Comparison of ENCODE assay signal across 1 cellular context in the genomic region with DNA sequence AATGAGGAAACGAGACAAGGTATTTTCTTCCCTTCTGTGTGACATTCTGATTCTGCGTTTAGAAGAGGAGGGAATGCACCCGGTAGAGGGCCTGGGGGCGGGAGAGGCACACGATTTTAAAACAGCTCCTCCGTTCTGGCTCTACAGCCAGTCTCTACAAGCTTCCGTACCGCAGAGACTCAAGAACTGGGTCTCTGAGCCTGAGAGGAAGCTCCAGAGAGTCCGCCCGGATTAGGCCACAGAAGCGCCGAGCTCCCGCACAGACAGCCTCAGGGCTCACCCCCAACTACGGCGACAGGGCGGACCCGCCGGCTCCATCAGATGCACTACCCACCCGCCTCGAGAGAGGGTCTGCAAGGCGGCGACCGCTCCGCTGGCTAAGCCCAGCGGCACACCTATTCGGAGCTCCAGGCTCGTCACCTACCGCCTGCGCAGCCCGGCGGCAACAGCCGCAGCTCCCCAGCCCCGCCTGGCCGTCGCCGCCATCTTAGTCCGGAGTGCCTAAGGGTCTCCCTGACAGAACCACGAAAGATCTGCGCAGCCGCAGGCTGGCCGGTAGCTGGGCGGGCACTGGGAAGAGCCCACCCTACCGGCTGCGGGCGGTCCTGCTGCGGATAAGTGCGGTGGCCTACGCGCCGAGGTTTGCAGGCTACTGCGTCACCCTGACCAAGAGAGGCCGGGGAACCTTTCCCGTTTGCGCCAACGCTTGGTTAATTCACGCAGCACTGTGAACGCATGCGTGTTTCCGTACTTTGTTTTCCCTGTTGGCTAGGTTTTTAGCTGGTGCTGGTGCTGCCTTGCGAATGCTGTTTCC.
TF ChIP-seq lines count a peak whose summit lies in the region.

Gene NFU1, minus strand, starts transcription at position 499 of the 814 bp plus-strand sequence. Its CDS starts 13 bp downstream, at position 486.

TF ChIP-seq in HepG2, 621 proteins besides CTCF, POLR2A, EP300 and RAD21 (continued from another document and continues in another):
- TF ChIP-seq ZNF839 (CRISPR knock-in tag; IDR thresholded peaks at IDR 0.05; ENCODE audit: borderline replicate concordance) (peak; percentile 96), PHF8 (CRISPR knock-in tag; IDR thresholded peaks at IDR 0.05) (peak; percentile 99), RFX1 (IDR thresholded peaks at IDR 0.05) (no peak), ZNF260 (CRISPR knock-in tag; IDR thresholded peaks at IDR 0.05; ENCODE audit: borderline replicate concordance, low read depth) (no peak), TFDP2 (CRISPR knock-in tag; IDR thresholded peaks at IDR 0.05) (peak; percentile 76; the same call in 1 of the 2 replicates), MTA1 (CRISPR knock-in tag; IDR thresholded peaks at IDR 0.05; ENCODE audit: borderline replicate concordance) (peak; percentile 96; the same call in 1 of the 2 replicates), ZNF543 (CRISPR knock-in tag; IDR thresholded peaks at IDR 0.05) (peak; percentile 97), MAX (IDR thresholded peaks at IDR 0.05) (peak; percentile 76), ZMYM3 (CRISPR knock-in tag; IDR thresholded peaks at IDR 0.05) (peak; percentile 65), MYPOP (CRISPR knock-in tag; IDR thresholded peaks at IDR 0.05) (peak; percentile 99), HOXA9 (CRISPR knock-in tag; IDR thresholded peaks at IDR 0.05; ENCODE audit: borderline replicate concordance) (no peak), NFKBIZ (CRISPR knock-in tag; IDR thresholded peaks at IDR 0.05) (no peak), ZBTB37 (CRISPR knock-in tag; IDR thresholded peaks at IDR 0.05) (no peak), ZNF24 (IDR thresholded peaks at IDR 0.05) (no peak), ZNF7 (CRISPR knock-in tag; IDR thresholded peaks at IDR 0.05) (0 out of 2 replicates have a peak, but pooled peaks have one; percentile 14), KAT2B (IDR thresholded peaks at IDR 0.05; ENCODE audit: borderline replicate concordance, low read depth, low read length) (no peak), SNRNP70 (IDR thresholded peaks at IDR 0.05; ENCODE audit: low read depth, low read length) (no peak), SMYD3 (CRISPR knock-in tag; IDR thresholded peaks at IDR 0.05) (peak; percentile 94), PCBP2 (optimal IDR thresholded peaks at IDR 0.05; ENCODE audit: low read depth, low read length, poor library complexity, severe bottlenecking) (no peak), ZNF430 (CRISPR knock-in tag; IDR thresholded peaks at IDR 0.05) (peak; percentile 66; the same call in 1 of the 2 replicates), TEAD3 (CRISPR knock-in tag; optimal IDR thresholded peaks at IDR 0.05; ENCODE audit: borderline replicate concordance) (no peak), HDAC2 (CRISPR knock-in tag; IDR thresholded peaks at IDR 0.05) (peak; percentile 86), SKI (IDR thresholded peaks at IDR 0.05; ENCODE audit: partially characterized antibody) (no peak), ZNF124 (CRISPR knock-in tag; IDR thresholded peaks at IDR 0.05) (peak; percentile 95), TRAFD1 (CRISPR knock-in tag; IDR thresholded peaks at IDR 0.05; ENCODE audit: borderline replicate concordance) (peak; percentile 10; the same call in 1 of the 2 replicates), AKAP8 (CRISPR knock-in tag; IDR thresholded peaks at IDR 0.05) (no peak), MBNL3 (CRISPR knock-in tag; conservative IDR thresholded peaks at IDR 0.05) (no peak), ZBTB3 (CRISPR knock-in tag; IDR thresholded peaks at IDR 0.05; ENCODE audit: borderline replicate concordance, low read depth) (peak; percentile 82), ZNF331 (CRISPR knock-in tag; IDR thresholded peaks at IDR 0.05) (peak; percentile 82; the same call in 1 of the 2 replicates)
- TF ChIP-seq, protein P1, sequence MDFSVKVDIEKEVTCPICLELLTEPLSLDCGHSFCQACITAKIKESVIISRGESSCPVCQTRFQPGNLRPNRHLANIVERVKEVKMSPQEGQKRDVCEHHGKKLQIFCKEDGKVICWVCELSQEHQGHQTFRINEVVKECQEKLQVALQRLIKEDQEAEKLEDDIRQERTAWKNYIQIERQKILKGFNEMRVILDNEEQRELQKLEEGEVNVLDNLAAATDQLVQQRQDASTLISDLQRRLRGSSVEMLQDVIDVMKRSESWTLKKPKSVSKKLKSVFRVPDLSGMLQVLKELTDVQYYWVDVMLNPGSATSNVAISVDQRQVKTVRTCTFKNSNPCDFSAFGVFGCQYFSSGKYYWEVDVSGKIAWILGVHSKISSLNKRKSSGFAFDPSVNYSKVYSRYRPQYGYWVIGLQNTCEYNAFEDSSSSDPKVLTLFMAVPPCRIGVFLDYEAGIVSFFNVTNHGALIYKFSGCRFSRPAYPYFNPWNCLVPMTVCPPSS (IDR thresholded peaks at IDR 0.05), result no peak
- TF ChIP-seq, protein P2, sequence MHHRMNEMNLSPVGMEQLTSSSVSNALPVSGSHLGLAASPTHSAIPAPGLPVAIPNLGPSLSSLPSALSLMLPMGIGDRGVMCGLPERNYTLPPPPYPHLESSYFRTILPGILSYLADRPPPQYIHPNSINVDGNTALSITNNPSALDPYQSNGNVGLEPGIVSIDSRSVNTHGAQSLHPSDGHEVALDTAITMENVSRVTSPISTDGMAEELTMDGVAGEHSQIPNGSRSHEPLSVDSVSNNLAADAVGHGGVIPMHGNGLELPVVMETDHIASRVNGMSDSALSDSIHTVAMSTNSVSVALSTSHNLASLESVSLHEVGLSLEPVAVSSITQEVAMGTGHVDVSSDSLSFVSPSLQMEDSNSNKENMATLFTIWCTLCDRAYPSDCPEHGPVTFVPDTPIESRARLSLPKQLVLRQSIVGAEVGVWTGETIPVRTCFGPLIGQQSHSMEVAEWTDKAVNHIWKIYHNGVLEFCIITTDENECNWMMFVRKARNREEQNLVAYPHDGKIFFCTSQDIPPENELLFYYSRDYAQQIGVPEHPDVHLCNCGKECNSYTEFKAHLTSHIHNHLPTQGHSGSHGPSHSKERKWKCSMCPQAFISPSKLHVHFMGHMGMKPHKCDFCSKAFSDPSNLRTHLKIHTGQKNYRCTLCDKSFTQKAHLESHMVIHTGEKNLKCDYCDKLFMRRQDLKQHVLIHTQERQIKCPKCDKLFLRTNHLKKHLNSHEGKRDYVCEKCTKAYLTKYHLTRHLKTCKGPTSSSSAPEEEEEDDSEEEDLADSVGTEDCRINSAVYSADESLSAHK (CRISPR knock-in tag; IDR thresholded peaks at IDR 0.05; ENCODE audit: borderline replicate concordance), result no peak
- TF ChIP-seq, protein P3, sequence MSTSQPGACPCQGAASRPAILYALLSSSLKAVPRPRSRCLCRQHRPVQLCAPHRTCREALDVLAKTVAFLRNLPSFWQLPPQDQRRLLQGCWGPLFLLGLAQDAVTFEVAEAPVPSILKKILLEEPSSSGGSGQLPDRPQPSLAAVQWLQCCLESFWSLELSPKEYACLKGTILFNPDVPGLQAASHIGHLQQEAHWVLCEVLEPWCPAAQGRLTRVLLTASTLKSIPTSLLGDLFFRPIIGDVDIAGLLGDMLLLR (CRISPR knock-in tag; IDR thresholded peaks at IDR 0.05), result no peak
- TF ChIP-seq, protein P4, sequence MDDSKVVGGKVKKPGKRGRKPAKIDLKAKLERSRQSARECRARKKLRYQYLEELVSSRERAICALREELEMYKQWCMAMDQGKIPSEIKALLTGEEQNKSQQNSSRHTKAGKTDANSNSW (CRISPR knock-in tag; IDR thresholded peaks at IDR 0.05; ENCODE audit: borderline replicate concordance), result no peak; the same call in 1 of the 2 replicates
- TF ChIP-seq, protein P5, sequence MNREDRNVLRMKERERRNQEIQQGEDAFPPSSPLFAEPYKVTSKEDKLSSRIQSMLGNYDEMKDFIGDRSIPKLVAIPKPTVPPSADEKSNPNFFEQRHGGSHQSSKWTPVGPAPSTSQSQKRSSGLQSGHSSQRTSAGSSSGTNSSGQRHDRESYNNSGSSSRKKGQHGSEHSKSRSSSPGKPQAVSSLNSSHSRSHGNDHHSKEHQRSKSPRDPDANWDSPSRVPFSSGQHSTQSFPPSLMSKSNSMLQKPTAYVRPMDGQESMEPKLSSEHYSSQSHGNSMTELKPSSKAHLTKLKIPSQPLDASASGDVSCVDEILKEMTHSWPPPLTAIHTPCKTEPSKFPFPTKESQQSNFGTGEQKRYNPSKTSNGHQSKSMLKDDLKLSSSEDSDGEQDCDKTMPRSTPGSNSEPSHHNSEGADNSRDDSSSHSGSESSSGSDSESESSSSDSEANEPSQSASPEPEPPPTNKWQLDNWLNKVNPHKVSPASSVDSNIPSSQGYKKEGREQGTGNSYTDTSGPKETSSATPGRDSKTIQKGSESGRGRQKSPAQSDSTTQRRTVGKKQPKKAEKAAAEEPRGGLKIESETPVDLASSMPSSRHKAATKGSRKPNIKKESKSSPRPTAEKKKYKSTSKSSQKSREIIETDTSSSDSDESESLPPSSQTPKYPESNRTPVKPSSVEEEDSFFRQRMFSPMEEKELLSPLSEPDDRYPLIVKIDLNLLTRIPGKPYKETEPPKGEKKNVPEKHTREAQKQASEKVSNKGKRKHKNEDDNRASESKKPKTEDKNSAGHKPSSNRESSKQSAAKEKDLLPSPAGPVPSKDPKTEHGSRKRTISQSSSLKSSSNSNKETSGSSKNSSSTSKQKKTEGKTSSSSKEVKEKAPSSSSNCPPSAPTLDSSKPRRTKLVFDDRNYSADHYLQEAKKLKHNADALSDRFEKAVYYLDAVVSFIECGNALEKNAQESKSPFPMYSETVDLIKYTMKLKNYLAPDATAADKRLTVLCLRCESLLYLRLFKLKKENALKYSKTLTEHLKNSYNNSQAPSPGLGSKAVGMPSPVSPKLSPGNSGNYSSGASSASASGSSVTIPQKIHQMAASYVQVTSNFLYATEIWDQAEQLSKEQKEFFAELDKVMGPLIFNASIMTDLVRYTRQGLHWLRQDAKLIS (CRISPR knock-in tag; IDR thresholded peaks at IDR 0.05), result no peak; the same call in 1 of the 2 replicates
- TF ChIP-seq, protein P6, sequence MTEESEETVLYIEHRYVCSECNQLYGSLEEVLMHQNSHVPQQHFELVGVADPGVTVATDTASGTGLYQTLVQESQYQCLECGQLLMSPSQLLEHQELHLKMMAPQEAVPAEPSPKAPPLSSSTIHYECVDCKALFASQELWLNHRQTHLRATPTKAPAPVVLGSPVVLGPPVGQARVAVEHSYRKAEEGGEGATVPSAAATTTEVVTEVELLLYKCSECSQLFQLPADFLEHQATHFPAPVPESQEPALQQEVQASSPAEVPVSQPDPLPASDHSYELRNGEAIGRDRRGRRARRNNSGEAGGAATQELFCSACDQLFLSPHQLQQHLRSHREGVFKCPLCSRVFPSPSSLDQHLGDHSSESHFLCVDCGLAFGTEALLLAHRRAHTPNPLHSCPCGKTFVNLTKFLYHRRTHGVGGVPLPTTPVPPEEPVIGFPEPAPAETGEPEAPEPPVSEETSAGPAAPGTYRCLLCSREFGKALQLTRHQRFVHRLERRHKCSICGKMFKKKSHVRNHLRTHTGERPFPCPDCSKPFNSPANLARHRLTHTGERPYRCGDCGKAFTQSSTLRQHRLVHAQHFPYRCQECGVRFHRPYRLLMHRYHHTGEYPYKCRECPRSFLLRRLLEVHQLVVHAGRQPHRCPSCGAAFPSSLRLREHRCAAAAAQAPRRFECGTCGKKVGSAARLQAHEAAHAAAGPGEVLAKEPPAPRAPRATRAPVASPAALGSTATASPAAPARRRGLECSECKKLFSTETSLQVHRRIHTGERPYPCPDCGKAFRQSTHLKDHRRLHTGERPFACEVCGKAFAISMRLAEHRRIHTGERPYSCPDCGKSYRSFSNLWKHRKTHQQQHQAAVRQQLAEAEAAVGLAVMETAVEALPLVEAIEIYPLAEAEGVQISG (CRISPR knock-in tag; IDR thresholded peaks at IDR 0.05), result peak; percentile 83; the same call in 1 of the 2 replicates
- TF ChIP-seq, protein P7, sequence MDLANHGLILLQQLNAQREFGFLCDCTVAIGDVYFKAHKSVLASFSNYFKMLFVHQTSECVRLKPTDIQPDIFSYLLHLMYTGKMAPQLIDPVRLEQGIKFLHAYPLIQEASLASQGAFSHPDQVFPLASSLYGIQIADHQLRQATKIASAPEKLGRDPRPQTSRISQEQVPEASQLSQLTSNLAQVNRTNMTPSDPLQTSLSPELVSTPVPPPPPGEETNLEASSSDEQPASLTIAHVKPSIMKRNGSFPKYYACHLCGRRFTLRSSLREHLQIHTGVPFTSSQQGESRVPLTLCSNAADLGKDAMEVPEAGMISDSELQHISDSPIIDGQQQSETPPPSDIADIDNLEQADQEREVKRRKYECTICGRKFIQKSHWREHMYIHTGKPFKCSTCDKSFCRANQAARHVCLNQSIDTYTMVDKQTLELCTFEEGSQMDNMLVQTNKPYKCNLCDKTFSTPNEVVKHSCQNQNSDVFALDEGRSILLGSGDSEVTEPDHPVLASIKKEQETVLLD (CRISPR knock-in tag; IDR thresholded peaks at IDR 0.05; ENCODE audit: low read depth), result no peak
